8 cellular contexts compared by ENCODE assay signal in genomic region chr17:45135978-45136791, GRCh38. TPM values are rescaled to one million over a fixed set of nuclear protein-coding genes. Genes with fewer than 3 reads are reported as not detected.
DNase-seq lines count a peak whose midpoint lies in the region; ATAC-seq and TF ChIP-seq lines count a peak whose summit lies in the region.

No MANE protein-coding gene starts in this region.

- in situ Hi-C loops in Panc1 (cut with HindIII; ENCODE audit: low pct_unique_long_range_greater_than_20kb, low sequenced_read_pairs): no loop called here

- H3K4me3 ChIP-seq in Caco-2 (ENCODE audit: low read depth, low read length) (peak overlapping the region; percentile 56), Panc1 (ENCODE audit: low read depth in 2 of 2, low read length in 2 of 2) (peak overlapping the region; percentile 59 to 67), esophagus muscularis mucosa (peak overlapping the region; percentile 76 to 96 (median 84)), parathyroid adenoma (ENCODE audit: low read depth, low read length) (peak overlapping the region; percentile 80)

- intact Hi-C loops in Caco-2 (cut with micrococcal nuclease; ENCODE audit: unreplicated experiment) (loop anchor here (1.0 to 10.0 kb wide), 5 partner anchors 12 to 361 kb away; partner anchors contain the start of genes HEXIM1 and HEXIM2), Panc1 (cut with micrococcal nuclease; ENCODE audit: unreplicated experiment) (loop anchor here (1.0 kb wide), 1 partner anchor 62 kb away; no protein-coding TSS in a partner anchor), esophagus muscularis mucosa (cut with DNase I) (loop anchor here (1.0 to 5.0 kb wide), 2 partner anchors 62 to 251 kb away; no protein-coding TSS in a partner anchor)

- H3K79me2 ChIP-seq in parathyroid adenoma: no peaks in the 10 kb centered on the region

- H3K27ac ChIP-seq in Panc1 (ENCODE audit: low read length) (peak overlapping the region; percentile 80), esophagus muscularis mucosa (replicated peaks in 1 of 4) (peak overlapping the region; percentile 89 to 93 (median 92)), parathyroid adenoma (peak overlapping the region; percentile 45)

- no peak for TF ChIP-seq EP300 in esophagus muscularis mucosa (IDR thresholded peaks at IDR 0.05)

- ATAC-seq in Panc1: no peak
- ATAC-seq in HG03342 (IDR thresholded peaks at IDR 0.05; ENCODE audit: unreplicated experiment): no peak

- peak overlapping the region; percentile 56 for H3K27ac Mint-ChIP-seq in Caco-2 (ENCODE audit: unreplicated experiment)

- H3K9ac ChIP-seq in parathyroid adenoma: peak overlapping the region; percentile 1

- peak overlapping the region; percentile 79 for H2AFZ ChIP-seq in parathyroid adenoma

- 43% methylated on average over 18 of the region's 21 CpGs for WGBS in esophagus muscularis mucosa

- peak overlapping the region; percentile 81 for H3K4me3 Mint-ChIP-seq in Caco-2 (ENCODE audit: unreplicated experiment)

- H3K4me1 ChIP-seq in Caco-2: peaks cover 11% of the 10 kb centered on the region; the same call in 1 of the 2 replicates
- peaks cover 8% of the 10 kb centered on the region; the same call in 1 of the 2 replicates for H3K4me1 ChIP-seq in Panc1 (ENCODE audit: control insufficient read depth, insufficient read depth, low read length)
- peaks cover 19 to 42% (median 32%) of the 10 kb centered on the region in 4 donors for H3K4me1 ChIP-seq in esophagus muscularis mucosa
- H3K4me1 ChIP-seq in parathyroid adenoma: peaks cover 7% of the 10 kb centered on the region

- H3K4me2 ChIP-seq in parathyroid adenoma (ENCODE audit: low read length): peak overlapping the region; percentile 99

- no peak for TF ChIP-seq POLR2A in esophagus muscularis mucosa (IDR thresholded peaks at IDR 0.05; ENCODE audit: low read depth)

- H3K9me3 ChIP-seq in Caco-2 (no peaks in the 10 kb centered on the region), Panc1 (ENCODE audit: control insufficient read depth, insufficient read depth, low read depth, low read length) (no peaks in the 10 kb centered on the region), esophagus muscularis mucosa (no peaks in the 10 kb centered on the region), parathyroid adenoma (ENCODE audit: control insufficient read depth, low read length) (no peaks in the 10 kb centered on the region)

- H3K36me3 ChIP-seq in Caco-2 (ENCODE audit: control insufficient read depth, insufficient read depth, low read length) (peaks cover 1% of the 10 kb centered on the region; the same call in 1 of the 2 replicates), Panc1 (ENCODE audit: control insufficient read depth, insufficient read depth, low read length) (no peaks in the 10 kb centered on the region; the same call in 1 of the 2 replicates), esophagus muscularis mucosa (peaks cover 0 to 30% (median 17%) of the 10 kb centered on the region in 4 donors), parathyroid adenoma (ENCODE audit: control insufficient read depth, insufficient read depth, low read length) (no peaks in the 10 kb centered on the region)

- POLR2A ChIA-PET in Caco-2 (lab: Charles Lee) (interaction anchor here (0.6 to 2.9 kb wide), 8 partner anchors 10 to 181 kb away, joined by 3 to 52 read pairs (median 6); partner anchors contain the start of genes HEXIM1, HEXIM2 and MAP3K14), Panc1 (lab: Charles Lee) (interaction anchor here (0.6 to 1.2 kb wide), 3 partner anchors 12 to 22 kb away, joined by 3 to 5 read pairs (median 3); partner anchors contain the start of gene HEXIM1)

- H3K27me3 Mint-ChIP-seq in Caco-2 (ENCODE audit: insufficient read depth, unreplicated experiment): no peaks in the 10 kb centered on the region

- H3K4me1 Mint-ChIP-seq in Caco-2 (ENCODE audit: low read depth, unreplicated experiment): peaks cover 3% of the 10 kb centered on the region

- no peaks in the 10 kb centered on the region for H3K9me3 Mint-ChIP-seq in Caco-2 (ENCODE audit: unreplicated experiment)

- no peak for DNase-seq in Caco-2
- DNase-seq in Panc1 (ENCODE audit: low read depth, low spot score): no peak
- DNase-seq in esophagus muscularis mucosa (ENCODE audit: extremely low spot score): no peak
- DNase-seq in NCI-H526 treated with DMSO at 0.1 percent for 48 hours (lab: John Stamatoyannopoulos, UW): no peak
- no peak for DNase-seq in ureter (ENCODE audit: low spot score)
- DNase-seq in NCI-H345 treated with DMSO at 0.1 percent for 48 hours (lab: John Stamatoyannopoulos, UW; ENCODE audit: unreplicated experiment): no peak

- H3K27me3 ChIP-seq in Caco-2 (replicated peaks; ENCODE audit: control insufficient read depth, insufficient read depth, low read length) (no peaks in the 10 kb centered on the region), Panc1 (ENCODE audit: control insufficient read depth, insufficient read depth, low read length) (no peaks in the 10 kb centered on the region), esophagus muscularis mucosa (no peaks in the 10 kb centered on the region), parathyroid adenoma (ENCODE audit: control insufficient read depth, insufficient read depth, low read length) (no peaks in the 10 kb centered on the region)

- BruUV-seq in Caco-2 (replicated peaks; lab: Mats Ljungman, UMichigan): TSS peak; percentile 46
- BruUV-seq in Panc1 (replicated peaks; lab: Mats Ljungman, UMichigan): no TSS peak

- CTCF ChIA-PET in Caco-2 (lab: Charles Lee): interaction anchor here (0.6 to 3.2 kb wide), 71 partner anchors 8 to 373 kb away, joined by 3 to 230 read pairs (median 5); partner anchors contain the start of genes C1QL1, HEXIM1, HEXIM2 and MAP3K14
- CTCF ChIA-PET in Panc1 (lab: Charles Lee): interaction anchor here (0.6 to 2.9 kb wide), 16 partner anchors 9 to 227 kb away, joined by 3 to 58 read pairs (median 5); partner anchors contain the start of gene HEXIM1

- peaks cover 33% of the 10 kb centered on the region for H3K36me3 Mint-ChIP-seq in Caco-2 (ENCODE audit: insufficient read depth, unreplicated experiment)

- TF ChIP-seq CTCF in Caco-2 (IDR thresholded peaks at IDR 0.05; ENCODE audit: insufficient read depth in 1 of 2, low read depth in 1 of 2, low read length in 1 of 2, severe bottlenecking in 1 of 2, unreplicated experiment in 1 of 2) (no peak), Panc1 (IDR thresholded peaks at IDR 0.05) (no peak), esophagus muscularis mucosa (IDR thresholded peaks at IDR 0.05) (no peak), parathyroid adenoma (IDR thresholded peaks at IDR 0.05) (no peak)

RNA-seq across cellular contexts. Expression of gene ACBD4, which starts 0.7 kb away (rescaled TPM):
- total RNA-seq in Caco-2 (2022) (21.2 and 21.6 TPM in 2 replicates), Panc1 (2021; ENCODE audit: unreplicated experiment) (7.7 TPM), esophagus muscularis mucosa (10 to 100 TPM; 20.9 to 34.8 (median 23.5) TPM), ureter (26.4 TPM)
- polyA plus RNA-seq in Panc1 (2012; ENCODE audit: insufficient read length): 10.3 TPM

RNA-seq across cellular contexts. Expression of gene PLCD3, which starts 3.9 kb away (rescaled TPM):
- total RNA-seq in Caco-2 (2022): 74.3 and 88.5 TPM in 2 replicates
- total RNA-seq in Panc1 (2021; ENCODE audit: unreplicated experiment): 125 TPM
- polyA plus RNA-seq in Panc1 (2012; ENCODE audit: insufficient read length): 158 TPM
- total RNA-seq in esophagus muscularis mucosa: 100 to 1,000 TPM in 2 of 4 donors, 10 to 100 TPM in 2; 49.4 to 154 (median 106) TPM
- total RNA-seq in ureter: 153 TPM

RNA-seq across cellular contexts. Expression of gene HEXIM1, which starts 12.1 kb away (rescaled TPM):
- 71.0 and 78.0 TPM in 2 replicates for total RNA-seq in Caco-2 (2022)
- 59.1 TPM for total RNA-seq in Panc1 (2021; ENCODE audit: unreplicated experiment)
- 80.0 TPM for polyA plus RNA-seq in Panc1 (2012; ENCODE audit: insufficient read length)
- 10 to 100 TPM; 32.1 to 58.2 (median 45.3) TPM for total RNA-seq in esophagus muscularis mucosa
- total RNA-seq in ureter: 47.0 TPM

RNA-seq across cellular contexts. Expression of gene HEXIM2, which starts 25.5 kb away (rescaled TPM):
- total RNA-seq in Caco-2 (2022): 12.7 and 13.6 TPM in 2 replicates
- total RNA-seq in Panc1 (2021; ENCODE audit: unreplicated experiment): 4.5 TPM
- polyA plus RNA-seq in Panc1 (2012; ENCODE audit: insufficient read length): 10.5 TPM
- 1 to 10 TPM; 4.0 to 8.4 (median 7.0) TPM for total RNA-seq in esophagus muscularis mucosa
- 8.0 TPM for total RNA-seq in ureter
